ENCODE assay signal across 1 cellular context in the genomic region with DNA sequence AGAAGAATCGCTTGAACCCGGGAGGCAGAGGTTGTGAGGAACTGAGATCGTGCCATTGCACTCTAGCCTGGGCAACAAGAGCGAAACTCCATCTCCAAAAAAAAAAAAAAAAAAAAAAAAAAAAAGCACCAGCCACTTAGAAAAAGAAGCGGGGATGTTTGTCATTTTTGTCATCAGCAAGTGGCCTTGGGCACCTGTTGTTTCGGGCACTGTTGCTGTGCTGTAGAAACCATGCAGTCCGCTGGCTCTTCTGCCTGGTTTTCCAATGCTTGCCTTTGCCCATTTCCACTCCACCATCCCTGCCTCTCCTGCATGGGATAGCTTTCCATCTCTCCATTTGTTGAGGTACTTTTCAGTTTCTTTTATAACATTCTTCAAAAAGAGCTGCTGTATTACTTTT.
TF ChIP-seq lines count a peak whose summit lies in the region.

No MANE protein-coding gene starts in this region.

TF ChIP-seq in GM23338, 12 proteins besides CTCF, POLR2A, EP300 and RAD21 (continued from another document):
- TF ChIP-seq, protein P1, sequence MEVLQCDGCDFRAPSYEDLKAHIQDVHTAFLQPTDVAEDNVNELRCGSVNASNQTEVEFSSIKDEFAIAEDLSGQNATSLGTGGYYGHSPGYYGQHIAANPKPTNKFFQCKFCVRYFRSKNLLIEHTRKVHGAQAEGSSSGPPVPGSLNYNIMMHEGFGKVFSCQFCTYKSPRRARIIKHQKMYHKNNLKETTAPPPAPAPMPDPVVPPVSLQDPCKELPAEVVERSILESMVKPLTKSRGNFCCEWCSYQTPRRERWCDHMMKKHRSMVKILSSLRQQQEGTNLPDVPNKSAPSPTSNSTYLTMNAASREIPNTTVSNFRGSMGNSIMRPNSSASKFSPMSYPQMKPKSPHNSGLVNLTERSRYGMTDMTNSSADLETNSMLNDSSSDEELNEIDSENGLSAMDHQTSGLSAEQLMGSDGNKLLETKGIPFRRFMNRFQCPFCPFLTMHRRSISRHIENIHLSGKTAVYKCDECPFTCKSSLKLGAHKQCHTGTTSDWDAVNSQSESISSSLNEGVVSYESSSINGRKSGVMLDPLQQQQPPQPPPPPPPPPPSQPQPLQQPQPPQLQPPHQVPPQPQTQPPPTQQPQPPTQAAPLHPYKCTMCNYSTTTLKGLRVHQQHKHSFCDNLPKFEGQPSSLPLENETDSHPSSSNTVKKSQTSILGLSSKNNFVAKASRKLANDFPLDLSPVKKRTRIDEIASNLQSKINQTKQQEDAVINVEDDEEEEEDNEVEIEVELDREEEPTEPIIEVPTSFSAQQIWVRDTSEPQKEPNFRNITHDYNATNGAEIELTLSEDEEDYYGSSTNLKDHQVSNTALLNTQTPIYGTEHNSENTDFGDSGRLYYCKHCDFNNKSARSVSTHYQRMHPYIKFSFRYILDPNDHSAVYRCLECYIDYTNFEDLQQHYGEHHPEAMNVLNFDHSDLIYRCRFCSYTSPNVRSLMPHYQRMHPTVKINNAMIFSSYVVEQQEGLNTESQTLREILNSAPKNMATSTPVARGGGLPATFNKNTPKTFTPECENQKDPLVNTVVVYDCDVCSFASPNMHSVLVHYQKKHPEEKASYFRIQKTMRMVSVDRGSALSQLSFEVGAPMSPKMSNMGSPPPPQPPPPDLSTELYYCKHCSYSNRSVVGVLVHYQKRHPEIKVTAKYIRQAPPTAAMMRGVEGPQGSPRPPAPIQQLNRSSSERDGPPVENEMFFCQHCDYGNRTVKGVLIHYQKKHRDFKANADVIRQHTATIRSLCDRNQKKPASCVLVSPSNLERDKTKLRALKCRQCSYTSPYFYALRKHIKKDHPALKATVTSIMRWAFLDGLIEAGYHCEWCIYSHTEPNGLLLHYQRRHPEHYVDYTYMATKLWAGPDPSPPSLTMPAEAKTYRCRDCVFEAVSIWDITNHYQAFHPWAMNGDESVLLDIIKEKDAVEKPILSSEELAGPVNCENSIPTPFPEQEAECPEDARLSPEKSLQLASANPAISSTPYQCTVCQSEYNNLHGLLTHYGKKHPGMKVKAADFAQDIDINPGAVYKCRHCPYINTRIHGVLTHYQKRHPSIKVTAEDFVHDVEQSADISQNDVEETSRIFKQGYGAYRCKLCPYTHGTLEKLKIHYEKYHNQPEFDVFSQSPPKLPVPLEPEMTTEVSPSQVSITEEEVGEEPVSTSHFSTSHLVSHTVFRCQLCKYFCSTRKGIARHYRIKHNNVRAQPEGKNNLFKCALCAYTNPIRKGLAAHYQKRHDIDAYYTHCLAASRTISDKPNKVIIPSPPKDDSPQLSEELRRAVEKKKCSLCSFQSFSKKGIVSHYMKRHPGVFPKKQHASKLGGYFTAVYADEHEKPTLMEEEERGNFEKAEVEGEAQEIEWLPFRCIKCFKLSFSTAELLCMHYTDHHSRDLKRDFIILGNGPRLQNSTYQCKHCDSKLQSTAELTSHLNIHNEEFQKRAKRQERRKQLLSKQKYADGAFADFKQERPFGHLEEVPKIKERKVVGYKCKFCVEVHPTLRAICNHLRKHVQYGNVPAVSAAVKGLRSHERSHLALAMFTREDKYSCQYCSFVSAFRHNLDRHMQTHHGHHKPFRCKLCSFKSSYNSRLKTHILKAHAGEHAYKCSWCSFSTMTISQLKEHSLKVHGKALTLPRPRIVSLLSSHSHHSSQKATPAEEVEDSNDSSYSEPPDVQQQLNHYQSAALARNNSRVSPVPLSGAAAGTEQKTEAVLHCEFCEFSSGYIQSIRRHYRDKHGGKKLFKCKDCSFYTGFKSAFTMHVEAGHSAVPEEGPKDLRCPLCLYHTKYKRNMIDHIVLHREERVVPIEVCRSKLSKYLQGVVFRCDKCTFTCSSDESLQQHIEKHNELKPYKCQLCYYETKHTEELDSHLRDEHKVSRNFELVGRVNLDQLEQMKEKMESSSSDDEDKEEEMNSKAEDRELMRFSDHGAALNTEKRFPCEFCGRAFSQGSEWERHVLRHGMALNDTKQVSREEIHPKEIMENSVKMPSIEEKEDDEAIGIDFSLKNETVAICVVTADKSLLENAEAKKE (CRISPR knock-in tag; IDR thresholded peaks at IDR 0.05), result no peak
- TF ChIP-seq, protein P2, sequence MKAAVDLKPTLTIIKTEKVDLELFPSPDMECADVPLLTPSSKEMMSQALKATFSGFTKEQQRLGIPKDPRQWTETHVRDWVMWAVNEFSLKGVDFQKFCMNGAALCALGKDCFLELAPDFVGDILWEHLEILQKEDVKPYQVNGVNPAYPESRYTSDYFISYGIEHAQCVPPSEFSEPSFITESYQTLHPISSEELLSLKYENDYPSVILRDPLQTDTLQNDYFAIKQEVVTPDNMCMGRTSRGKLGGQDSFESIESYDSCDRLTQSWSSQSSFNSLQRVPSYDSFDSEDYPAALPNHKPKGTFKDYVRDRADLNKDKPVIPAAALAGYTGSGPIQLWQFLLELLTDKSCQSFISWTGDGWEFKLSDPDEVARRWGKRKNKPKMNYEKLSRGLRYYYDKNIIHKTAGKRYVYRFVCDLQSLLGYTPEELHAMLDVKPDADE (IDR thresholded peaks at IDR 0.05), result no peak
- TF ChIP-seq NANOG (IDR thresholded peaks at IDR 0.05; ENCODE audit: borderline replicate concordance) (no peak), JUNB (IDR thresholded peaks at IDR 0.05; ENCODE audit: unreplicated experiment) (no peak), EZH2 (IDR thresholded peaks at IDR 0.05; ENCODE audit: low read depth, unreplicated experiment) (no peak), POLR2AphosphoS5 (IDR thresholded peaks at IDR 0.05; ENCODE audit: low read depth) (no peak), CREB1 (CRISPR knock-in tag; IDR thresholded peaks at IDR 0.05; ENCODE audit: low read depth) (no peak)
- TF ChIP-seq, protein P3, sequence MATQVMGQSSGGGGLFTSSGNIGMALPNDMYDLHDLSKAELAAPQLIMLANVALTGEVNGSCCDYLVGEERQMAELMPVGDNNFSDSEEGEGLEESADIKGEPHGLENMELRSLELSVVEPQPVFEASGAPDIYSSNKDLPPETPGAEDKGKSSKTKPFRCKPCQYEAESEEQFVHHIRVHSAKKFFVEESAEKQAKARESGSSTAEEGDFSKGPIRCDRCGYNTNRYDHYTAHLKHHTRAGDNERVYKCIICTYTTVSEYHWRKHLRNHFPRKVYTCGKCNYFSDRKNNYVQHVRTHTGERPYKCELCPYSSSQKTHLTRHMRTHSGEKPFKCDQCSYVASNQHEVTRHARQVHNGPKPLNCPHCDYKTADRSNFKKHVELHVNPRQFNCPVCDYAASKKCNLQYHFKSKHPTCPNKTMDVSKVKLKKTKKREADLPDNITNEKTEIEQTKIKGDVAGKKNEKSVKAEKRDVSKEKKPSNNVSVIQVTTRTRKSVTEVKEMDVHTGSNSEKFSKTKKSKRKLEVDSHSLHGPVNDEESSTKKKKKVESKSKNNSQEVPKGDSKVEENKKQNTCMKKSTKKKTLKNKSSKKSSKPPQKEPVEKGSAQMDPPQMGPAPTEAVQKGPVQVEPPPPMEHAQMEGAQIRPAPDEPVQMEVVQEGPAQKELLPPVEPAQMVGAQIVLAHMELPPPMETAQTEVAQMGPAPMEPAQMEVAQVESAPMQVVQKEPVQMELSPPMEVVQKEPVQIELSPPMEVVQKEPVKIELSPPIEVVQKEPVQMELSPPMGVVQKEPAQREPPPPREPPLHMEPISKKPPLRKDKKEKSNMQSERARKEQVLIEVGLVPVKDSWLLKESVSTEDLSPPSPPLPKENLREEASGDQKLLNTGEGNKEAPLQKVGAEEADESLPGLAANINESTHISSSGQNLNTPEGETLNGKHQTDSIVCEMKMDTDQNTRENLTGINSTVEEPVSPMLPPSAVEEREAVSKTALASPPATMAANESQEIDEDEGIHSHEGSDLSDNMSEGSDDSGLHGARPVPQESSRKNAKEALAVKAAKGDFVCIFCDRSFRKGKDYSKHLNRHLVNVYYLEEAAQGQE (IDR thresholded peaks at IDR 0.05; ENCODE audit: unreplicated experiment), result no peak
TF ChIP-seq in GM23338: peak in this region for 0.
